In genomic region chrX:115650449-115650848, GRCh38 we compare ENCODE assay signal across 1 cellular context.
TF ChIP-seq lines count a peak whose summit lies in the region.

No MANE protein-coding gene starts in this region.

TF ChIP-seq in WTC11, 78 proteins besides CTCF, POLR2A, EP300 and RAD21 (continued from another document):
- TF ChIP-seq ZNF425 (CRISPR knock-in tag; conservative IDR thresholded peaks at IDR 0.05) (no peak), E2F4 (CRISPR knock-in tag; IDR thresholded peaks at IDR 0.05; ENCODE audit: borderline replicate concordance, low read depth) (no peak), PRDM15 (CRISPR knock-in tag; IDR thresholded peaks at IDR 0.05) (no peak), ATF1 (CRISPR knock-in tag; IDR thresholded peaks at IDR 0.05) (no peak), USF2 (CRISPR knock-in tag; IDR thresholded peaks at IDR 0.05) (no peak), JAZF1 (CRISPR knock-in tag; IDR thresholded peaks at IDR 0.05) (no peak), E2F5 (CRISPR knock-in tag; IDR thresholded peaks at IDR 0.05) (no peak), FOXP4 (CRISPR knock-in tag; IDR thresholded peaks at IDR 0.05) (no peak), TEAD4 (CRISPR knock-in tag; IDR thresholded peaks at IDR 0.05) (no peak), SP1 (CRISPR knock-in tag; conservative IDR thresholded peaks at IDR 0.05) (no peak), AFF4 (CRISPR knock-in tag; IDR thresholded peaks at IDR 0.05; ENCODE audit: borderline replicate concordance) (no peak), ZMAT4 (CRISPR knock-in tag; IDR thresholded peaks at IDR 0.05) (no peak), PREB (CRISPR knock-in tag; IDR thresholded peaks at IDR 0.05; ENCODE audit: borderline replicate concordance) (no peak)
